ENCODE assay signal across 10 cellular contexts in genomic region chr6:446418-447366, GRCh38. TPM values are rescaled to one million over a fixed set of nuclear protein-coding genes. Genes with fewer than 3 reads are reported as not detected.
DNase-seq lines count a peak whose midpoint lies in the region; ATAC-seq lines count a peak whose summit lies in the region.
"Had no signal": no experiment of that assay in that cellular context is flagged by ENCODE, and none has a peak within 500 bp of the region (broad histone marks: within the 10 kb centered on the region; RNA-seq: fewer than 3 reads in every experiment).

No MANE protein-coding gene starts in this region.

- DNase-seq in T follicular helper cell (ENCODE audit: low read depth) (peak; percentile 63), myocyte (ENCODE audit: low read depth) (peak; percentile 15), A172 (ENCODE audit: low spot score) (no peak), Kasumi-1 (lab: John Stamatoyannopoulos, UW) (no peak), midbrain (lab: John Stamatoyannopoulos, UW) (no peak), NCI-H1436 (lab: John Stamatoyannopoulos, UW) (no peak)
- DNase-seq in activated T-cell treated with anti-CD3 and anti-CD28 coated beads, Interleukin-2, amount 50 U/mL, for 1 hour: peak; percentile 89
- peak; percentile 71 to 89 for DNase-seq in stimulated activated effector memory CD8-positive, alpha-beta T cell treated with anti-CD3 and anti-CD28 coated beads, Interleukin-12 subunit alpha, Interleukin-12 subunit beta, amount 100 ng/mL, for 72 hours (ENCODE audit: low spot score in 2 of 2)
- DNase-seq: nephron progenitor cell had no signal

- H3K36me3 Mint-ChIP-seq in stimulated activated effector memory CD8-positive, alpha-beta T cell treated with anti-CD3 and anti-CD28 coated beads, Interleukin-12 subunit alpha, Interleukin-12 subunit beta, amount 100 ng/mL, for 72 hours: peaks cover 25% of the 10 kb centered on the region

- H3K4me1 Mint-ChIP-seq in stimulated activated effector memory CD8-positive, alpha-beta T cell treated with anti-CD3 and anti-CD28 coated beads, Interleukin-12 subunit alpha, Interleukin-12 subunit beta, amount 100 ng/mL, for 72 hours: peaks cover 52% of the 10 kb centered on the region

- peak; percentile 91 for ATAC-seq in stimulated activated effector memory CD8-positive, alpha-beta T cell treated with anti-CD3 and anti-CD28 coated beads, Interleukin-12 subunit alpha, Interleukin-12 subunit beta, amount 100 ng/mL, for 72 hours

- peak overlapping the region; percentile 74 for H3K4me3 Mint-ChIP-seq in stimulated activated effector memory CD8-positive, alpha-beta T cell treated with anti-CD3 and anti-CD28 coated beads, Interleukin-12 subunit alpha, Interleukin-12 subunit beta, amount 100 ng/mL, for 72 hours
- H3K4me3 Mint-ChIP-seq: nephron progenitor cell had no signal

- H3K27ac Mint-ChIP-seq in stimulated activated effector memory CD8-positive, alpha-beta T cell treated with anti-CD3 and anti-CD28 coated beads, Interleukin-12 subunit alpha, Interleukin-12 subunit beta, amount 100 ng/mL, for 72 hours: peak overlapping the region; percentile 95
- H3K27ac Mint-ChIP-seq: nephron progenitor cell had no signal

- no peaks in the 10 kb centered on the region for H3K9me3 Mint-ChIP-seq in stimulated activated effector memory CD8-positive, alpha-beta T cell treated with anti-CD3 and anti-CD28 coated beads, Interleukin-12 subunit alpha, Interleukin-12 subunit beta, amount 100 ng/mL, for 72 hours

RNA-seq across cellular contexts. Expression of gene IRF4, which starts 55.1 kb away (rescaled TPM):
- not detected in 2 replicates for total RNA-seq in myocyte
- 0.01 TPM for polyA plus RNA-seq in myocyte (2012)
- 0.29 TPM in 1 of 2 replicates, not detected in the other for total RNA-seq in A172 (2014; rRNA removed; shearing (Covaris generic))
- total RNA-seq: MCF 10A had no signal

Comparison
In these comparisons a context has a peak if more than half of its experiments do, and no peak if none do; other contexts are left out.
1. DNase-seq: peak in T follicular helper cell (single experiment), activated T-cell treated with anti-CD3 and anti-CD28 coated beads, Interleukin-2, amount 50 U/mL, for 1 hour (single experiment), myocyte (single experiment) and stimulated activated effector memory CD8-positive, alpha-beta T cell treated with anti-CD3 and anti-CD28 coated beads, Interleukin-12 subunit alpha, Interleukin-12 subunit beta, amount 100 ng/mL, for 72 hours (2 of 2); none in A172 (single experiment), Kasumi-1 (0 of 2), midbrain (single experiment) and NCI-H1436 (single experiment).